8 cellular contexts compared by ENCODE assay signal in genomic region chr3:183697610-183698317, GRCh38. TPM values are rescaled to one million over a fixed set of nuclear protein-coding genes. Genes with fewer than 3 reads are reported as not detected.
A peak's percentile ranks its signal among the peaks of the same experiment; 100 is the strongest.
DNase-seq lines count a peak whose midpoint lies in the region; ATAC-seq and TF ChIP-seq lines count a peak whose summit lies in the region.

YEATS2 (plus strand) TSS chr3:183697797; CDS start chr3:183715163, 17,366 bp downstream.

- TF ChIP-seq CTCF in CD4-positive, alpha-beta T cell (IDR thresholded peaks at IDR 0.05): no peak
- TF ChIP-seq CTCF in endothelial cell (IDR thresholded peaks at IDR 0.05; ENCODE audit: unreplicated experiment): no peak

- no peaks in the 10 kb centered on the region for H3K27me3 Mint-ChIP-seq in CD4-positive, alpha-beta T cell
- peaks cover 8% of the 10 kb centered on the region for H3K27me3 Mint-ChIP-seq in endothelial cell (ENCODE audit: unreplicated experiment)

- CTCF ChIA-PET in CD4-positive, alpha-beta T cell (lab: Charles Lee): interaction anchor here (1.0 kb wide), 2 partner anchors 14 to 187 kb away, joined by 3 read pairs; partner anchors contain the start of gene PARL

- POLR2A ChIA-PET in CD4-positive, alpha-beta T cell (lab: Charles Lee): interaction anchor here (0.6 to 4.3 kb wide), 16 partner anchors 8 to 904 kb away, joined by 3 to 104 read pairs (median 4); partner anchors contain the start of genes KLHL24, KLHL6 and MCF2L2

- peak; percentile 45 to 74 (median 54) for DNase-seq in CD4-positive, alpha-beta T cell
- DNase-seq in NOMO-1 treated with dmso at 0.1 percent for 144 hours (lab: John Stamatoyannopoulos, UW; ENCODE audit: unreplicated experiment): peak; percentile 35
- peak; percentile 25 for DNase-seq in activated CD8-positive, alpha-beta memory T cell treated with anti-CD3 and anti-CD28 coated beads, Interleukin-2, amount 50 U/mL, for 24 hours (ENCODE audit: extremely low read depth)
- peak; percentile 78 for DNase-seq in endothelial cell (ENCODE audit: low spot score)
- peak; percentile 76 for DNase-seq in midbrain (lab: John Stamatoyannopoulos, UW)
- peak; percentile 61 to 74 for DNase-seq in stimulated activated CD8-positive, alpha-beta memory T cell treated with anti-CD3 and anti-CD28 coated beads, Interleukin-15, amount 100 ng/mL, for 48 hours (ENCODE audit: low read depth in 2 of 2)

- no peaks in the 10 kb centered on the region for H3K9me3 Mint-ChIP-seq in CD4-positive, alpha-beta T cell
- no peaks in the 10 kb centered on the region for H3K9me3 Mint-ChIP-seq in endothelial cell (ENCODE audit: unreplicated experiment)

- peak within 1 kb of the TSS; percentile 99 for H3K4me3 Mint-ChIP-seq in CD4-positive, alpha-beta T cell
- H3K4me3 Mint-ChIP-seq in endothelial cell (ENCODE audit: unreplicated experiment): peak within 1 kb of the TSS; percentile 95

- H3K27ac ChIP-seq in CD4-positive, alpha-beta T cell (ENCODE audit: low read depth, low read length): peak within 1 kb of the TSS; percentile 59

- peak within 1 kb of the TSS; percentile 74 for H3K27ac Mint-ChIP-seq in CD4-positive, alpha-beta T cell
- peak within 1 kb of the TSS; percentile 77 for H3K27ac Mint-ChIP-seq in endothelial cell (ENCODE audit: unreplicated experiment)

- peaks cover 46% of the 10 kb centered on the region for H3K4me1 Mint-ChIP-seq in CD4-positive, alpha-beta T cell (ENCODE audit: low read depth)
- peaks cover 26% of the 10 kb centered on the region for H3K4me1 Mint-ChIP-seq in endothelial cell (ENCODE audit: unreplicated experiment)

- ATAC-seq in CD4-positive, alpha-beta T cell (ENCODE audit: poor library complexity): peak; percentile 83
- ATAC-seq in GM19372 (IDR thresholded peaks at IDR 0.05; ENCODE audit: low read depth, unreplicated experiment) (peak; percentile 79), HG03469 (IDR thresholded peaks at IDR 0.05; ENCODE audit: unreplicated experiment) (peak; percentile 57)

- H3K36me3 Mint-ChIP-seq in CD4-positive, alpha-beta T cell (ENCODE audit: low read depth): peaks cover 10% of the 10 kb centered on the region
- H3K36me3 Mint-ChIP-seq in endothelial cell (ENCODE audit: low read depth, unreplicated experiment): peaks cover 9% of the 10 kb centered on the region

- intact Hi-C loops in CD4-positive, alpha-beta T cell (cut with DNase I, micrococcal nuclease): loop anchor here (1.0 to 2.0 kb wide), 2 partner anchors 61 to 62 kb away; partner anchors contain the start of gene KLHL24 (in 1 of the 2)

- H3K9me3 ChIP-seq in CD4-positive, alpha-beta T cell (ENCODE audit: control insufficient read depth, low read length): no peaks in the 10 kb centered on the region

- H3K27me3 ChIP-seq in CD4-positive, alpha-beta T cell (ENCODE audit: control insufficient read depth, insufficient read depth, low read length): no peaks in the 10 kb centered on the region

RNA-seq across cellular contexts. Expression of gene YEATS2, which starts in this region (rescaled TPM):
- total RNA-seq in CD4-positive, alpha-beta T cell: 10 to 100 TPM; 14.6 to 15.9 TPM
- total RNA-seq in endothelial cell (ENCODE audit: unreplicated experiment): 65.1 TPM

Comparison
In these comparisons a context has a peak if more than half of its experiments do, and no peak if none do; other contexts are left out.
1. Peak in every context shown above with its lines: DNase-seq, ATAC-seq and H3K27ac ChIP-seq.
2. DNase-seq: peak in every context shown above with its lines; median percentile 78 in endothelial cell; 76 in midbrain; 68 in stimulated activated CD8-positive, alpha-beta memory T cell treated with anti-CD3 and anti-CD28 coated beads, Interleukin-15, amount 100 ng/mL, for 48 hours; 54 in CD4-positive, alpha-beta T cell; 35 in NOMO-1 treated with dmso at 0.1 percent for 144 hours; 25 in activated CD8-positive, alpha-beta memory T cell treated with anti-CD3 and anti-CD28 coated beads, Interleukin-2, amount 50 U/mL, for 24 hours.